8 cellular contexts compared by ENCODE assay signal in genomic region chr6:20875369-20875963, GRCh38.
DNase-seq lines count a peak whose midpoint lies in the region; ATAC-seq and TF ChIP-seq lines count a peak whose summit lies in the region.
"Had no signal": no experiment of that assay in that cellular context is flagged by ENCODE, and none has a peak within 500 bp of the region (broad histone marks: within the 10 kb centered on the region; RNA-seq: fewer than 3 reads in every experiment).

No MANE protein-coding gene starts in this region.

- no peak for ATAC-seq in HG03342 (IDR thresholded peaks at IDR 0.05; ENCODE audit: unreplicated experiment)

- H3K4me3 Mint-ChIP-seq in nephron, result no peak overlapping the region
- no peak overlapping the region for H3K4me3 Mint-ChIP-seq in activated naive CD4-positive, alpha-beta T cell treated with anti-CD3 and anti-CD28 coated beads, Interleukin-2, amount 10 ng/mL, durations not matched to agents 7 days and 5 days

- H3K4me3 ChIP-seq in GM12864 (ENCODE audit: low read depth, low read length), result no peak overlapping the region

- CTCF ChIA-PET in activated naive CD4-positive, alpha-beta T cell treated with anti-CD3 and anti-CD28 coated beads, Interleukin-2, amount 10 ng/mL, durations not matched to agents 7 days and 5 days (lab: Charles Lee), result interaction anchor here (1.1 to 1.4 kb wide), 2 partner anchors 14 to 307 kb away, joined by 3 read pairs; no protein-coding TSS in a partner anchor

- peak overlapping the region; percentile 60 to 81 (median 78) for H3K27ac Mint-ChIP-seq in nephron
- H3K27ac Mint-ChIP-seq in activated naive CD4-positive, alpha-beta T cell treated with anti-CD3 and anti-CD28 coated beads, Interleukin-2, amount 10 ng/mL, durations not matched to agents 7 days and 5 days, result no peak overlapping the region

- H3K4me1 Mint-ChIP-seq in nephron, result peaks cover 51% of the 10 kb centered on the region
- no peaks in the 10 kb centered on the region for H3K4me1 Mint-ChIP-seq in activated naive CD4-positive, alpha-beta T cell treated with anti-CD3 and anti-CD28 coated beads, Interleukin-2, amount 10 ng/mL, durations not matched to agents 7 days and 5 days

- H3K36me3 Mint-ChIP-seq in nephron (ENCODE audit: low read depth), result no peaks in the 10 kb centered on the region
- peaks cover 3% of the 10 kb centered on the region for H3K36me3 Mint-ChIP-seq in activated naive CD4-positive, alpha-beta T cell treated with anti-CD3 and anti-CD28 coated beads, Interleukin-2, amount 10 ng/mL, durations not matched to agents 7 days and 5 days

- H3K9me3 Mint-ChIP-seq in nephron, result no peaks in the 10 kb centered on the region
- no peaks in the 10 kb centered on the region for H3K9me3 Mint-ChIP-seq in activated naive CD4-positive, alpha-beta T cell treated with anti-CD3 and anti-CD28 coated beads, Interleukin-2, amount 10 ng/mL, durations not matched to agents 7 days and 5 days

- H3K27me3 Mint-ChIP-seq in nephron (ENCODE audit: low read depth), result no peaks in the 10 kb centered on the region
- no peaks in the 10 kb centered on the region for H3K27me3 Mint-ChIP-seq in activated naive CD4-positive, alpha-beta T cell treated with anti-CD3 and anti-CD28 coated beads, Interleukin-2, amount 10 ng/mL, durations not matched to agents 7 days and 5 days

- TF ChIP-seq CTCF in GM12864 (IDR thresholded peaks at IDR 0.05; ENCODE audit: low read depth, low read length, missing control alignments) (peak; percentile 20), nephron (IDR thresholded peaks at IDR 0.05; ENCODE audit: unreplicated experiment in 3 of 3) (peak; percentile 35 to 62 (median 38))

- DNase-seq in GM12864 (ENCODE audit: low read depth) (no peak), NCI-H1092 (lab: John Stamatoyannopoulos, UW) (peak; percentile 28), astrocyte of the hippocampus (ENCODE audit: low read depth, low spot score) (peak; percentile 74), activated gamma-delta T cell (lab: John Stamatoyannopoulos, UW) (no peak)
- no peak for DNase-seq in activated naive CD4-positive, alpha-beta T cell treated with anti-CD3 and anti-CD28 coated beads, Interleukin-2, amount 10 ng/mL, durations not matched to agents 7 days and 5 days
- DNase-seq: activated CD4-positive, alpha-beta T cell treated with anti-CD3 and anti-CD28 coated beads, Interleukin-2, amount 50 U/mL, for 4 hours had no signal

Comparison
In these comparisons a context has a peak if more than half of its experiments do, and no peak if none do; other contexts are left out.
1. DNase-seq: peak in NCI-H1092 (single experiment) and astrocyte of the hippocampus (single experiment); none in GM12864 (single experiment), activated naive CD4-positive, alpha-beta T cell treated with anti-CD3 and anti-CD28 coated beads, Interleukin-2, amount 10 ng/mL, durations not matched to agents 7 days and 5 days (single experiment) and activated gamma-delta T cell (single experiment).